In the genomic region with DNA sequence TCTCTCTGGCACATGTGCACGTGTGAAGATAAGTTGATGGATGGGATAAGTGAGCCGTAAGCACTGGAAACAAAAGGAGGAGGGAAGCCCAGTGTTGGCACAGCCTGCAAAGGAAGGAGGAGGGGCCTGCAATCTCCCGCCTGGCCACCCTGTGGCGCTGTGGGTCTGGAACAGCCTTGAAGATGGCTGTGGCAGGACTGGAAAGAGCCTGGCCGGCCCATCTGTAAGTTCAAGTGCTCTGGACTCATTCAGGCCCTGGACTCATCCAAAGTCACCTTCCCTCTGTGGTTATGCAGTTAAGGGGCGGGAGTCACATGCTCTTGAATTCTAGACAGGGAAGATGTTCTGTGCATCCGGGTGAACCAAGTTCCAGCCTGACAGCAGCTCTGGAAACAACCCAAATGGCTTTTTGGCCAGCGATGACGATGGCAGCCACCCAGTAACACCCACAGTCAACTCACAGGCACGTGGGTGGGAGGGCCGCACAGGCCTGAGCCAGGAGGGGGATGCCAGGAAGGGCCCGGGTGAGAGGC, we compare ENCODE assay signal across 1 cellular context.
TF ChIP-seq lines count a peak whose summit lies in the region.

No MANE protein-coding gene starts in this region.

TF ChIP-seq in H1, 55 proteins besides CTCF, POLR2A, EP300 and RAD21:
- no peak for TF ChIP-seq CHD2 (IDR thresholded peaks at IDR 0.05; ENCODE audit: low read length)
- no peak for TF ChIP-seq SAP30 (IDR thresholded peaks at IDR 0.05; ENCODE audit: insufficient read depth, insufficient replicate concordance, low read length)
- no peak for TF ChIP-seq PHF8 (conservative IDR thresholded peaks at IDR 0.05; ENCODE audit: low read depth, low read length)
- TF ChIP-seq CEBPB (IDR thresholded peaks at IDR 0.05; ENCODE audit: low read depth, low read length), result no peak
- peak; percentile 3 for TF ChIP-seq NANOG (IDR thresholded peaks at IDR 0.05; ENCODE audit: insufficient read depth, low read depth, low read length, poor library complexity, severe bottlenecking)
- TF ChIP-seq CBX5 (IDR thresholded peaks at IDR 0.05; ENCODE audit: low read depth, low read length), result no peak
- no peak for TF ChIP-seq HDAC6 (IDR thresholded peaks at IDR 0.05; ENCODE audit: low read depth, low read length)
- TF ChIP-seq BCL11A (IDR thresholded peaks at IDR 0.05; ENCODE audit: low read depth in 2 of 2, low read length in 2 of 2), result no peak
- TF ChIP-seq SIX5 (IDR thresholded peaks at IDR 0.05; ENCODE audit: low read depth, low read length), result no peak
- TF ChIP-seq BACH1 (IDR thresholded peaks at IDR 0.05; ENCODE audit: low read length), result no peak
- TF ChIP-seq POU5F1 (IDR thresholded peaks at IDR 0.05; ENCODE audit: low read depth, low read length), result no peak
- no peak for TF ChIP-seq JUND (IDR thresholded peaks at IDR 0.05; ENCODE audit: low read length)
- TF ChIP-seq TCF12 (IDR thresholded peaks at IDR 0.05; ENCODE audit: low read depth, low read length), result no peak
- TF ChIP-seq, protein P1, sequence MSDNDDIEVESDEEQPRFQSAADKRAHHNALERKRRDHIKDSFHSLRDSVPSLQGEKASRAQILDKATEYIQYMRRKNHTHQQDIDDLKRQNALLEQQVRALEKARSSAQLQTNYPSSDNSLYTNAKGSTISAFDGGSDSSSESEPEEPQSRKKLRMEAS (IDR thresholded peaks at IDR 0.05), result no peak
- TF ChIP-seq GABPA (IDR thresholded peaks at IDR 0.05; ENCODE audit: borderline replicate concordance, insufficient read depth, low read length), result peak; percentile 30; the same call in 1 of the 2 replicates
- no peak for TF ChIP-seq SP1 (IDR thresholded peaks at IDR 0.05; ENCODE audit: low read depth, low read length)
- TF ChIP-seq, protein P2, sequence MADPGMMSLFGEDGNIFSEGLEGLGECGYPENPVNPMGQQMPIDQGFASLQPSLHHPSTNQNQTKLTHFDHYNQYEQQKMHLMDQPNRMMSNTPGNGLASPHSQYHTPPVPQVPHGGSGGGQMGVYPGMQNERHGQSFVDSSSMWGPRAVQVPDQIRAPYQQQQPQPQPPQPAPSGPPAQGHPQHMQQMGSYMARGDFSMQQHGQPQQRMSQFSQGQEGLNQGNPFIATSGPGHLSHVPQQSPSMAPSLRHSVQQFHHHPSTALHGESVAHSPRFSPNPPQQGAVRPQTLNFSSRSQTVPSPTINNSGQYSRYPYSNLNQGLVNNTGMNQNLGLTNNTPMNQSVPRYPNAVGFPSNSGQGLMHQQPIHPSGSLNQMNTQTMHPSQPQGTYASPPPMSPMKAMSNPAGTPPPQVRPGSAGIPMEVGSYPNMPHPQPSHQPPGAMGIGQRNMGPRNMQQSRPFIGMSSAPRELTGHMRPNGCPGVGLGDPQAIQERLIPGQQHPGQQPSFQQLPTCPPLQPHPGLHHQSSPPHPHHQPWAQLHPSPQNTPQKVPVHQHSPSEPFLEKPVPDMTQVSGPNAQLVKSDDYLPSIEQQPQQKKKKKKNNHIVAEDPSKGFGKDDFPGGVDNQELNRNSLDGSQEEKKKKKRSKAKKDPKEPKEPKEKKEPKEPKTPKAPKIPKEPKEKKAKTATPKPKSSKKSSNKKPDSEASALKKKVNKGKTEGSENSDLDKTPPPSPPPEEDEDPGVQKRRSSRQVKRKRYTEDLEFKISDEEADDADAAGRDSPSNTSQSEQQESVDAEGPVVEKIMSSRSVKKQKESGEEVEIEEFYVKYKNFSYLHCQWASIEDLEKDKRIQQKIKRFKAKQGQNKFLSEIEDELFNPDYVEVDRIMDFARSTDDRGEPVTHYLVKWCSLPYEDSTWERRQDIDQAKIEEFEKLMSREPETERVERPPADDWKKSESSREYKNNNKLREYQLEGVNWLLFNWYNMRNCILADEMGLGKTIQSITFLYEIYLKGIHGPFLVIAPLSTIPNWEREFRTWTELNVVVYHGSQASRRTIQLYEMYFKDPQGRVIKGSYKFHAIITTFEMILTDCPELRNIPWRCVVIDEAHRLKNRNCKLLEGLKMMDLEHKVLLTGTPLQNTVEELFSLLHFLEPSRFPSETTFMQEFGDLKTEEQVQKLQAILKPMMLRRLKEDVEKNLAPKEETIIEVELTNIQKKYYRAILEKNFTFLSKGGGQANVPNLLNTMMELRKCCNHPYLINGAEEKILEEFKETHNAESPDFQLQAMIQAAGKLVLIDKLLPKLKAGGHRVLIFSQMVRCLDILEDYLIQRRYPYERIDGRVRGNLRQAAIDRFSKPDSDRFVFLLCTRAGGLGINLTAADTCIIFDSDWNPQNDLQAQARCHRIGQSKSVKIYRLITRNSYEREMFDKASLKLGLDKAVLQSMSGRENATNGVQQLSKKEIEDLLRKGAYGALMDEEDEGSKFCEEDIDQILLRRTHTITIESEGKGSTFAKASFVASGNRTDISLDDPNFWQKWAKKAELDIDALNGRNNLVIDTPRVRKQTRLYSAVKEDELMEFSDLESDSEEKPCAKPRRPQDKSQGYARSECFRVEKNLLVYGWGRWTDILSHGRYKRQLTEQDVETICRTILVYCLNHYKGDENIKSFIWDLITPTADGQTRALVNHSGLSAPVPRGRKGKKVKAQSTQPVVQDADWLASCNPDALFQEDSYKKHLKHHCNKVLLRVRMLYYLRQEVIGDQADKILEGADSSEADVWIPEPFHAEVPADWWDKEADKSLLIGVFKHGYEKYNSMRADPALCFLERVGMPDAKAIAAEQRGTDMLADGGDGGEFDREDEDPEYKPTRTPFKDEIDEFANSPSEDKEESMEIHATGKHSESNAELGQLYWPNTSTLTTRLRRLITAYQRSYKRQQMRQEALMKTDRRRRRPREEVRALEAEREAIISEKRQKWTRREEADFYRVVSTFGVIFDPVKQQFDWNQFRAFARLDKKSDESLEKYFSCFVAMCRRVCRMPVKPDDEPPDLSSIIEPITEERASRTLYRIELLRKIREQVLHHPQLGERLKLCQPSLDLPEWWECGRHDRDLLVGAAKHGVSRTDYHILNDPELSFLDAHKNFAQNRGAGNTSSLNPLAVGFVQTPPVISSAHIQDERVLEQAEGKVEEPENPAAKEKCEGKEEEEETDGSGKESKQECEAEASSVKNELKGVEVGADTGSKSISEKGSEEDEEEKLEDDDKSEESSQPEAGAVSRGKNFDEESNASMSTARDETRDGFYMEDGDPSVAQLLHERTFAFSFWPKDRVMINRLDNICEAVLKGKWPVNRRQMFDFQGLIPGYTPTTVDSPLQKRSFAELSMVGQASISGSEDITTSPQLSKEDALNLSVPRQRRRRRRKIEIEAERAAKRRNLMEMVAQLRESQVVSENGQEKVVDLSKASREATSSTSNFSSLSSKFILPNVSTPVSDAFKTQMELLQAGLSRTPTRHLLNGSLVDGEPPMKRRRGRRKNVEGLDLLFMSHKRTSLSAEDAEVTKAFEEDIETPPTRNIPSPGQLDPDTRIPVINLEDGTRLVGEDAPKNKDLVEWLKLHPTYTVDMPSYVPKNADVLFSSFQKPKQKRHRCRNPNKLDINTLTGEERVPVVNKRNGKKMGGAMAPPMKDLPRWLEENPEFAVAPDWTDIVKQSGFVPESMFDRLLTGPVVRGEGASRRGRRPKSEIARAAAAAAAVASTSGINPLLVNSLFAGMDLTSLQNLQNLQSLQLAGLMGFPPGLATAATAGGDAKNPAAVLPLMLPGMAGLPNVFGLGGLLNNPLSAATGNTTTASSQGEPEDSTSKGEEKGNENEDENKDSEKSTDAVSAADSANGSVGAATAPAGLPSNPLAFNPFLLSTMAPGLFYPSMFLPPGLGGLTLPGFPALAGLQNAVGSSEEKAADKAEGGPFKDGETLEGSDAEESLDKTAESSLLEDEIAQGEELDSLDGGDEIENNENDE (IDR thresholded peaks at IDR 0.05; ENCODE audit: insufficient replicate concordance, low read length), result no peak
- no peak for TF ChIP-seq RXRA (IDR thresholded peaks at IDR 0.05; ENCODE audit: insufficient read depth, low read depth, low read length)
- TF ChIP-seq YY1 (IDR thresholded peaks at IDR 0.05; ENCODE audit: low read depth, low read length), result peak; percentile 54; the same call in 1 of the 2 replicates
